ENCODE assay signal across 8 cellular contexts in the genomic region with DNA sequence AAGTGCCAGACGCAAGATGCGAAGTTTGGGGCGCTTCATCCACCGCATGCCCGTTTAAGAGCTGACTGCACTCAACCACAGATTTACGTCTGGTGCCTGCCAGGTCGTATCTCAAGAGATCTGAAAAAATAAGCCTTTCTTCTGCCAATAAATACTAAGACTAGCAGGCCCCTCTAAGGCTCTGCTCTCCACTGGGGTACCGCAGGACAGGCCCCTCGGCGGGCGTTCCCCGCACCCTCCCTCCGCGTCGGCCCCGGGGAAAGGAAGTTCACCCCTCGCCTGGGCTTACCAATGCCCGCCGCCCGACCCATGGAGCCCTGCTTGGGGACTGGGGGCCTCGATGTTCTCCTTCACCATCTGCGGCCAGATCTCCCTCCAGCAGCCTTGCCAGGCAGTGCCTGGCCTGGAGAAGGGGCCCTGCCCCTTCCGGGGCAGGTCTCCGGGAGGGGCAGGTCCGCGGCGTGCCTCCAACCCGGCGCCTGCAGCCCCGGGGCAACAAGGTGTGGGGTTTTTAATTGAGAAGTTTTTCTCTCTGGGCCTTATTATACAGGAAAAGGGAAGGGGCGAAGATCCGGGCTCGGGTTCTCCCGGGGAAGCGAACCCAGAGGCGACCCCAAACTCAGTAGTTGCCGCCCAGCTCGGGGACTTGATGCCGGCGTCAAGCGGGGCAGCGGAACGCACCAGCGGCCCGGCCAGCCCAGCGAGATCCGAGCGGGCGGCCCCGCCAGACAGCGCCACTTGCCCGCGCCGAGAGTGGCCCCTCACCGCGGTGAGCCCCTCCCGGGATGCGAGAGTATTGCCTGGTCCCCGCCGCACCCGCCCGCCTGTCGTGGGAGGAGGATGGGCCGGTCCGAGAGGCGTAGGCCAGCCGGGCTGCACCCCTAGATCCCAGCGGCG. TPM values are rescaled to one million over a fixed set of nuclear protein-coding genes. Genes with fewer than 3 reads are reported as not detected.
A peak's percentile ranks its signal among the peaks of the same experiment; 100 is the strongest.
DNase-seq lines count a peak whose midpoint lies in the region; ATAC-seq and TF ChIP-seq lines count a peak whose summit lies in the region.

No MANE protein-coding gene starts in this region.

- H3K4me1 Mint-ChIP-seq in activated T-helper 17 cell treated with anti-CD3 and anti-CD28 coated beads, Interleukin-2, amount 50 U/mL, for 72 hours, result peaks cover 20% of the 10 kb centered on the region

- no peaks in the 10 kb centered on the region for H3K27me3 Mint-ChIP-seq in activated T-helper 17 cell treated with anti-CD3 and anti-CD28 coated beads, Interleukin-2, amount 50 U/mL, for 72 hours

- DNase-seq in activated gamma-delta T cell (lab: John Stamatoyannopoulos, UW) (peak; percentile 29), activated gamma-delta T cell treated with Interleukin-2 at 50 U/mL for 16 hours (no peak), NCI-H2171 (lab: John Stamatoyannopoulos, UW) (peak; percentile 45), foreskin melanocyte (peak; percentile 14), omental fat pad (ENCODE audit: low spot score) (no peak), epidermal melanocyte (ENCODE audit: insufficient read length, low spot score) (no peak)

- H3K9me3 Mint-ChIP-seq in activated T-helper 17 cell treated with anti-CD3 and anti-CD28 coated beads, Interleukin-2, amount 50 U/mL, for 72 hours, result no peaks in the 10 kb centered on the region

- ATAC-seq in HG02678 (IDR thresholded peaks at IDR 0.05; ENCODE audit: unreplicated experiment) (peak; percentile 64), omental fat pad (ENCODE audit: low FRiP score) (peak; percentile 41)
- ATAC-seq in activated T-helper 17 cell treated with anti-CD3 and anti-CD28 coated beads, Interleukin-2, amount 50 U/mL, for 72 hours (replicated peaks), result peak; percentile 63

- H3K4me3 Mint-ChIP-seq in activated T-helper 17 cell treated with anti-CD3 and anti-CD28 coated beads, Interleukin-2, amount 50 U/mL, for 72 hours, result peak overlapping the region; percentile 81

- H3K27ac Mint-ChIP-seq in activated T-helper 17 cell treated with anti-CD3 and anti-CD28 coated beads, Interleukin-2, amount 50 U/mL, for 72 hours, result peak overlapping the region; percentile 81

- H3K36me3 Mint-ChIP-seq in activated T-helper 17 cell treated with anti-CD3 and anti-CD28 coated beads, Interleukin-2, amount 50 U/mL, for 72 hours (ENCODE audit: low read depth), result peaks cover 13% of the 10 kb centered on the region

- no peak for TF ChIP-seq CTCF in omental fat pad (IDR thresholded peaks at IDR 0.05)

RNA-seq across cellular contexts. Expression of a gene that starts 0.7 kb away (rescaled TPM):
- 100 to 1,000 TPM; 202 to 437 TPM for total RNA-seq in activated T-helper 17 cell treated with anti-CD3 and anti-CD28 coated beads, Interleukin-2, amount 50 U/mL, for 72 hours
- total RNA-seq in omental fat pad, result 100 to 1,000 TPM in 1 of 4 donors, 10 to 100 TPM in 3; 59.3 to 120 (median 86.5) TPM

Comparison
In these comparisons a context has a peak if more than half of its experiments do, and no peak if none do; other contexts are left out.
1. DNase-seq: peak in activated gamma-delta T cell (single experiment), NCI-H2171 (single experiment) and foreskin melanocyte (single experiment); none in activated gamma-delta T cell treated with Interleukin-2 at 50 U/mL for 16 hours (single experiment), omental fat pad (single experiment) and epidermal melanocyte (single experiment).
2. Peak in every context shown above with its lines, with median percentiles within 50 percentile points of each other: ATAC-seq.